In the genomic region with DNA sequence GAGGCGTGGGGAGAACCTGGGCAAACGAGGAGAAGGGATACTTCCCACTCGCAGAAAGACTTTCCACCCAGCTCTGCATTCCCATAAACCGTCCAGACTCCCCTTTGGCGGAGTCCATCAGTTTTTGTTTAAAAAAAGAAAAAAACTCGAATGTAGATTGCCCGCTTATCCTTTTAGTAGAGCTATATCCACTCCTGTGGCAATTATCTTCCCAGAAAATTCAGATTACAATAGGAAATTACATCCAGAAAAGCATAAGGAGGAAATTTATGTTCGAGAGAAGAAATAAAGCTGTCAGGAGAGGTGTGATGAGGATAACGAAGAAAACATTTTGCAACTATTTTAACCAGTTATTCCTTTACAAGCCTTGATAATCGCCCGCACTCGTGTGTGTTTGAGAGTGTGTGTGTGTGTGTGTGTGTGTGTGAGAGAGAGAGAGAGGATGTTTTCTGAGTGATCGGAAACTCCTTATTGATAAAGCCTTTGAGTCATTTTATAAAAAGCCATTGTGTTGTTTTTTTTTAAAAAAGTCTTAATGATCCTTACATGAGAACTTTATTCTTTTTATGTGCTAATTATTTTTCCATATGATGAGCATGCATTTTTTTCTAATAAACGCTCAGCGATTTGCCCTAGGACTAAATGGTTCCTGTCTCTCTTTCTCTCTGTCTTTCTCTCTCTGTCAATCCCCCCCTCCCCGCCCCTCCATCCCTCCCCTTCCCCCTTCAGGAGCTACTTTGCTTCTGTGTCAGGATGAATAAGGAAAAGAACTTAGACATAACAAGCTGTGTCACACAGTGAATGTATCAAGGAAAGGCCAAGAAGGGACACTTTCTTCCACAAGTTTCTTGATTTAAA, we compare ENCODE assay signal across 8 cellular contexts. TPM values are rescaled to one million over a fixed set of nuclear protein-coding genes. Genes with fewer than 3 reads are reported as not detected.
DNase-seq lines count a peak whose midpoint lies in the region; ATAC-seq and TF ChIP-seq lines count a peak whose summit lies in the region.

No MANE protein-coding gene starts in this region.

- CTCF ChIA-PET in AG04449 (lab: Yijun Ruan, JAX): interaction anchor here (1.2 to 4.6 kb wide), 6 partner anchors 30 to 188 kb away, joined by 3 to 23 read pairs (median 5); no protein-coding TSS in a partner anchor

- H3K9me3 Mint-ChIP-seq in neural crest cell: no peaks in the 10 kb centered on the region

- no peaks in the 10 kb centered on the region for H3K27me3 Mint-ChIP-seq in neural crest cell (ENCODE audit: low read depth)

- H3K27me3 ChIP-seq in HL-60 (ENCODE audit: insufficient read depth, poor library complexity, severe bottlenecking): no peaks in the 10 kb centered on the region

- no peak for TF ChIP-seq CTCF in AG04449 (IDR thresholded peaks at IDR 0.05; ENCODE audit: insufficient read depth, low read length, missing control alignments)
- TF ChIP-seq CTCF in HL-60 (IDR thresholded peaks at IDR 0.05; ENCODE audit: insufficient read depth, low read length): no peak
- TF ChIP-seq CTCF in WI38 (IDR thresholded peaks at IDR 0.05; ENCODE audit: low read depth, low read length): no peak
- TF ChIP-seq CTCF in neural crest cell (conservative IDR thresholded peaks at IDR 0.05): no peak

- peak overlapping the region; percentile 97 for H3K27ac ChIP-seq in HL-60 (replicated peaks)
- peak overlapping the region; percentile 93 for H3K27ac ChIP-seq in epithelial cell of prostate

- POLR2A ChIA-PET in AG04449 (lab: Yijun Ruan, JAX): interaction anchor here (0.9 to 1.1 kb wide), 2 partner anchors 8 to 66 kb away, joined by 3 to 5 read pairs; a partner anchor contains a TSS

- ATAC-seq in GM21447 (IDR thresholded peaks at IDR 0.05; ENCODE audit: unreplicated experiment): no peak

- H3K4me3 Mint-ChIP-seq in neural crest cell: peak overlapping the region; percentile 97

- DNase-seq in AG04449 (ENCODE audit: low read depth, low spot score): no peak
- DNase-seq in HL-60 (ENCODE audit: low read depth in 1 of 2, low spot score in 1 of 2): peak in 1 of 2 experiments; percentile 36
- DNase-seq in epithelial cell of prostate (ENCODE audit: low read depth, low spot score): no peak
- DNase-seq in neural crest cell (ENCODE audit: low read depth, low spot score): no peak
- no peak for DNase-seq in OCI-M2 (lab: John Stamatoyannopoulos, UW; ENCODE audit: unreplicated experiment)
- no peak for DNase-seq in NCI-H774 (lab: John Stamatoyannopoulos, UW)

- H3K27ac Mint-ChIP-seq in neural crest cell (ENCODE audit: unreplicated experiment): peak overlapping the region; percentile 99

- H3K4me1 Mint-ChIP-seq in neural crest cell: peaks cover 38% of the 10 kb centered on the region

- H3K36me3 Mint-ChIP-seq in neural crest cell (ENCODE audit: low read depth): no peaks in the 10 kb centered on the region

- H3K4me3 ChIP-seq in AG04449 (ENCODE audit: low read depth, low read length) (peak overlapping the region; percentile 86), HL-60 (replicated peaks; ENCODE audit: insufficient read depth, low read length) (peak overlapping the region; percentile 78), WI38 (ENCODE audit: low read depth, low read length) (peak overlapping the region; percentile 75)

RNA-seq across cellular contexts. Expression of a gene that starts 1.1 kb away (rescaled TPM):
- 56.4 TPM in 2 replicates for total RNA-seq in neural crest cell
